ENCODE assay signal across 8 cellular contexts in the genomic region with DNA sequence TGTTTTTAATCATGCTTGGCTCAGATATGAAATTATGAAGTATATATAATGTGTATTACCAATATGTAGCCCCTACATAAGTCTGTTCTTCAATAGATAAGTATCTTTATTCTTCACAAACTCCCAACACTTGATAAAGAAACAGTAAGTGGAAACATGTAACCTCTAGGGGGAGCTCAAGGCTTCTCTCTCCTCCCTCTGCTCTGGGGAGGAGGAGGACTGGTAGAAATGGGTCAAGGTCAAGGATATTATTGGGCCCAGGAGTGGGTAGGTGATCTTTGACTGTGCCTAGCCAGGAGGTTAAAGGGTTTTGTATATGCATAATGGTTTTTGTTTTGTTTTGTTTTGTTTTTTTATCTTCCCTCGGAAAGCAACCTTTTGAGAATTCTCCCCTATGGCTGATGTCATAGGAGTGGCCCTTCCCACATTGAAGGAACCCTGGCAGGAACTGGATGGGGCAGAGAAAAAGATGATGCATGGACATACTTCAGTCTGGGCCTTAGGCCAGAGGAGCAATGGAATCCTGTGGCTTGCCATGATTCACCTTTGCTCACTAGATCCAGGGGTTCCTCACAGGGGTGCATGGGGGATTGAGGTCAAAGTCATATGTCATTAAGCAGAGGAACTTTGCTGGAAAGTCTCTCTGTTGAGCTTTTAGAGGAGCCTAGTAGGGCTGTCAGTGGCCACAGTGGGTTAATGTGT.
A peak's percentile ranks its signal among the peaks of the same experiment; 100 is the strongest.
DNase-seq lines count a peak whose midpoint lies in the region; ATAC-seq and TF ChIP-seq lines count a peak whose summit lies in the region.

No MANE protein-coding gene starts in this region.

- no peaks in the 10 kb centered on the region for H3K9me2 ChIP-seq in neural cell (ENCODE audit: insufficient read depth, low read length)

- no peak for DNase-seq in activated CD8-positive, alpha-beta memory T cell treated with anti-CD3 and anti-CD28 coated beads, Interleukin-2, amount 10 ng/mL, durations not matched to agents 7 days and 5 days
- no peak for DNase-seq in activated CD8-positive, alpha-beta memory T cell treated with anti-CD3 and anti-CD28 coated beads for 24 hours
- peak; percentile 51 for DNase-seq in RPMI8226
- peak; percentile 54 for DNase-seq in endodermal cell
- DNase-seq in activated CD4-positive, CD25-positive, alpha-beta regulatory T cell treated with anti-CD3 and anti-CD28 coated beads, Interleukin-2, amount 50 U/mL, for 72 hours, result no peak

- H3K27me3 Mint-ChIP-seq in activated CD8-positive, alpha-beta memory T cell treated with anti-CD3 and anti-CD28 coated beads, Interleukin-2, amount 10 ng/mL, durations not matched to agents 7 days and 5 days, result no peaks in the 10 kb centered on the region
- no peaks in the 10 kb centered on the region for H3K27me3 Mint-ChIP-seq in endodermal cell (ENCODE audit: insufficient read depth)

- H3K9me3 ChIP-seq in endodermal cell (ENCODE audit: control insufficient read depth, low read length) (peaks cover under 1% of the 10 kb centered on the region), neural cell (ENCODE audit: low read length) (no peaks in the 10 kb centered on the region)

- peak; percentile 36 for ATAC-seq in activated CD8-positive, alpha-beta memory T cell treated with anti-CD3 and anti-CD28 coated beads, Interleukin-2, amount 10 ng/mL, durations not matched to agents 7 days and 5 days
- no peak for ATAC-seq in GM21723 (IDR thresholded peaks at IDR 0.05; ENCODE audit: unreplicated experiment)

- no peaks in the 10 kb centered on the region for H3K9me3 Mint-ChIP-seq in activated CD8-positive, alpha-beta memory T cell treated with anti-CD3 and anti-CD28 coated beads, Interleukin-2, amount 10 ng/mL, durations not matched to agents 7 days and 5 days (ENCODE audit: low read depth)
- H3K9me3 Mint-ChIP-seq in endodermal cell, result peaks cover 25% of the 10 kb centered on the region

- no peaks in the 10 kb centered on the region for H3K4me1 ChIP-seq in endodermal cell (ENCODE audit: control insufficient read depth, insufficient read depth, low read length)

- H3F3A ChIP-seq in neural cell (ENCODE audit: insufficient read depth, low read length, poor library complexity, severe bottlenecking), result no peaks in the 10 kb centered on the region

- 80% methylated on average over 1 of the region's 1 CpG; no CpG with 5 or more reads in 1 of the 2 experiments for WGBS in endodermal cell (ENCODE audit: insufficient coverage in 1 of 2, insufficient read length in 1 of 2), 2 experiments

- CTCF ChIA-PET in activated CD8-positive, alpha-beta memory T cell treated with anti-CD3 and anti-CD28 coated beads, Interleukin-2, amount 10 ng/mL, durations not matched to agents 7 days and 5 days (lab: Charles Lee), result interaction anchor here (1.0 to 1.4 kb wide), 4 partner anchors 8 to 182 kb away, joined by 3 read pairs; no protein-coding TSS in a partner anchor

- no peaks in the 10 kb centered on the region for H3K36me3 Mint-ChIP-seq in activated CD8-positive, alpha-beta memory T cell treated with anti-CD3 and anti-CD28 coated beads, Interleukin-2, amount 10 ng/mL, durations not matched to agents 7 days and 5 days
- no peaks in the 10 kb centered on the region for H3K36me3 Mint-ChIP-seq in endodermal cell (ENCODE audit: low read depth)

- peaks cover 29% of the 10 kb centered on the region for H3K4me1 Mint-ChIP-seq in activated CD8-positive, alpha-beta memory T cell treated with anti-CD3 and anti-CD28 coated beads, Interleukin-2, amount 10 ng/mL, durations not matched to agents 7 days and 5 days
- H3K4me1 Mint-ChIP-seq in endodermal cell, result no peaks in the 10 kb centered on the region

- H2AFZ ChIP-seq in neural cell (ENCODE audit: low read depth, low read length), result no peak overlapping the region

- TF ChIP-seq RAD21 in Ishikawa (IDR thresholded peaks at IDR 0.05; ENCODE audit: low read depth), result peak; percentile 48
- TF ChIP-seq RAD21 in neural cell (conservative IDR thresholded peaks at IDR 0.05), result peak; percentile 60

- H3K9ac ChIP-seq in endodermal cell (ENCODE audit: extremely low read depth, low read length, poor library complexity, severe bottlenecking) (no peak overlapping the region), neural cell (ENCODE audit: low read length) (no peak overlapping the region)

- H3K4me3 Mint-ChIP-seq in activated CD8-positive, alpha-beta memory T cell treated with anti-CD3 and anti-CD28 coated beads, Interleukin-2, amount 10 ng/mL, durations not matched to agents 7 days and 5 days, result no peak overlapping the region
- H3K4me3 Mint-ChIP-seq in endodermal cell, result no peak overlapping the region

- no peaks in the 10 kb centered on the region for H3K36me3 ChIP-seq in endodermal cell (ENCODE audit: control insufficient read depth, insufficient read depth, low read length)
- no peaks in the 10 kb centered on the region for H3K36me3 ChIP-seq in neural cell (ENCODE audit: insufficient read depth, low read length)

- no peaks in the 10 kb centered on the region for H3K27me3 ChIP-seq in endodermal cell (ENCODE audit: control insufficient read depth, insufficient read depth, low read length, poor library complexity, severe bottlenecking)
- H3K27me3 ChIP-seq in neural cell (ENCODE audit: insufficient read depth, low read depth, low read length), result no peaks in the 10 kb centered on the region

- peak; percentile 80 for TF ChIP-seq CTCF in endodermal cell (conservative IDR thresholded peaks at IDR 0.05)
- TF ChIP-seq CTCF in neural cell (IDR thresholded peaks at IDR 0.05; ENCODE audit: poor library complexity, severe bottlenecking), result peak; percentile 50

- no peak overlapping the region for H3K27ac Mint-ChIP-seq in activated CD8-positive, alpha-beta memory T cell treated with anti-CD3 and anti-CD28 coated beads, Interleukin-2, amount 10 ng/mL, durations not matched to agents 7 days and 5 days
- no peak overlapping the region for H3K27ac Mint-ChIP-seq in endodermal cell

- H3K4me3 ChIP-seq in endodermal cell (ENCODE audit: low read length), result no peak overlapping the region
- H3K4me3 ChIP-seq in neural cell (ENCODE audit: low read length), result no peak overlapping the region

- no peak for TF ChIP-seq EP300 in Ishikawa (IDR thresholded peaks at IDR 0.05; ENCODE audit: borderline replicate concordance)
- no peak for TF ChIP-seq EP300 in neural cell (conservative IDR thresholded peaks at IDR 0.05; ENCODE audit: poor library complexity, severe bottlenecking)

- no peak overlapping the region for H3K27ac ChIP-seq in endodermal cell (ENCODE audit: low read depth, low read length)
- no peak overlapping the region for H3K27ac ChIP-seq in neural cell (ENCODE audit: low read length)

- H4K20me1 ChIP-seq in neural cell (ENCODE audit: insufficient read depth), result no peaks in the 10 kb centered on the region

- H3K79me2 ChIP-seq in neural cell (replicated peaks; ENCODE audit: insufficient read depth, low read length), result no peaks in the 10 kb centered on the region

- no peak overlapping the region for H3K4me2 ChIP-seq in neural cell (ENCODE audit: low read length)

TF ChIP-seq in Ishikawa, 13 proteins besides CTCF, POLR2A, EP300 and RAD21 (continues in another document):
- TF ChIP-seq FOXM1 (IDR thresholded peaks at IDR 0.05; ENCODE audit: borderline replicate concordance, low read depth), result no peak
- TF ChIP-seq, protein P1, sequence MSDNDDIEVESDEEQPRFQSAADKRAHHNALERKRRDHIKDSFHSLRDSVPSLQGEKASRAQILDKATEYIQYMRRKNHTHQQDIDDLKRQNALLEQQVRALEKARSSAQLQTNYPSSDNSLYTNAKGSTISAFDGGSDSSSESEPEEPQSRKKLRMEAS (IDR thresholded peaks at IDR 0.05), result no peak
- TF ChIP-seq YY1 (IDR thresholded peaks at IDR 0.05; ENCODE audit: low read depth), result no peak
- no peak for TF ChIP-seq TCF12 (IDR thresholded peaks at IDR 0.05; ENCODE audit: low read depth)
- TF ChIP-seq ZBTB7A (IDR thresholded peaks at IDR 0.05; ENCODE audit: low read depth), result no peak
- TF ChIP-seq, protein P2, sequence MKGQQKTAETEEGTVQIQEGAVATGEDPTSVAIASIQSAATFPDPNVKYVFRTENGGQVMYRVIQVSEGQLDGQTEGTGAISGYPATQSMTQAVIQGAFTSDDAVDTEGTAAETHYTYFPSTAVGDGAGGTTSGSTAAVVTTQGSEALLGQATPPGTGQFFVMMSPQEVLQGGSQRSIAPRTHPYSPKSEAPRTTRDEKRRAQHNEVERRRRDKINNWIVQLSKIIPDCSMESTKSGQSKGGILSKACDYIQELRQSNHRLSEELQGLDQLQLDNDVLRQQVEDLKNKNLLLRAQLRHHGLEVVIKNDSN (IDR thresholded peaks at IDR 0.05), result no peak

TF ChIP-seq in neural cell, 6 proteins besides CTCF, POLR2A, EP300 and RAD21:
- no peak for TF ChIP-seq POLR2AphosphoS5 (IDR thresholded peaks at IDR 0.05)
- TF ChIP-seq, protein P3, sequence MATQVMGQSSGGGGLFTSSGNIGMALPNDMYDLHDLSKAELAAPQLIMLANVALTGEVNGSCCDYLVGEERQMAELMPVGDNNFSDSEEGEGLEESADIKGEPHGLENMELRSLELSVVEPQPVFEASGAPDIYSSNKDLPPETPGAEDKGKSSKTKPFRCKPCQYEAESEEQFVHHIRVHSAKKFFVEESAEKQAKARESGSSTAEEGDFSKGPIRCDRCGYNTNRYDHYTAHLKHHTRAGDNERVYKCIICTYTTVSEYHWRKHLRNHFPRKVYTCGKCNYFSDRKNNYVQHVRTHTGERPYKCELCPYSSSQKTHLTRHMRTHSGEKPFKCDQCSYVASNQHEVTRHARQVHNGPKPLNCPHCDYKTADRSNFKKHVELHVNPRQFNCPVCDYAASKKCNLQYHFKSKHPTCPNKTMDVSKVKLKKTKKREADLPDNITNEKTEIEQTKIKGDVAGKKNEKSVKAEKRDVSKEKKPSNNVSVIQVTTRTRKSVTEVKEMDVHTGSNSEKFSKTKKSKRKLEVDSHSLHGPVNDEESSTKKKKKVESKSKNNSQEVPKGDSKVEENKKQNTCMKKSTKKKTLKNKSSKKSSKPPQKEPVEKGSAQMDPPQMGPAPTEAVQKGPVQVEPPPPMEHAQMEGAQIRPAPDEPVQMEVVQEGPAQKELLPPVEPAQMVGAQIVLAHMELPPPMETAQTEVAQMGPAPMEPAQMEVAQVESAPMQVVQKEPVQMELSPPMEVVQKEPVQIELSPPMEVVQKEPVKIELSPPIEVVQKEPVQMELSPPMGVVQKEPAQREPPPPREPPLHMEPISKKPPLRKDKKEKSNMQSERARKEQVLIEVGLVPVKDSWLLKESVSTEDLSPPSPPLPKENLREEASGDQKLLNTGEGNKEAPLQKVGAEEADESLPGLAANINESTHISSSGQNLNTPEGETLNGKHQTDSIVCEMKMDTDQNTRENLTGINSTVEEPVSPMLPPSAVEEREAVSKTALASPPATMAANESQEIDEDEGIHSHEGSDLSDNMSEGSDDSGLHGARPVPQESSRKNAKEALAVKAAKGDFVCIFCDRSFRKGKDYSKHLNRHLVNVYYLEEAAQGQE (IDR thresholded peaks at IDR 0.05; ENCODE audit: borderline replicate concordance), result no peak
- peak; percentile 58 for TF ChIP-seq SMC3 (conservative IDR thresholded peaks at IDR 0.05; ENCODE audit: poor library complexity)
TF ChIP-seq in neural cell: peak in this region for 1.

Comparison
In these comparisons a context has a peak if more than half of its experiments do, and no peak if none do; other contexts are left out.
1. DNase-seq: peak in RPMI8226 (single experiment) and endodermal cell (single experiment); none in activated CD8-positive, alpha-beta memory T cell treated with anti-CD3 and anti-CD28 coated beads, Interleukin-2, amount 10 ng/mL, durations not matched to agents 7 days and 5 days (single experiment), activated CD8-positive, alpha-beta memory T cell treated with anti-CD3 and anti-CD28 coated beads for 24 hours (single experiment) and activated CD4-positive, CD25-positive, alpha-beta regulatory T cell treated with anti-CD3 and anti-CD28 coated beads, Interleukin-2, amount 50 U/mL, for 72 hours (single experiment).